ENCODE assay signal across 25 cellular contexts in genomic region chr13:72284791-72285190, GRCh38.
"Had no signal": no experiment of that assay in that cellular context is flagged by ENCODE, and none has a peak within 500 bp of the region (broad histone marks: within the 10 kb centered on the region; RNA-seq: fewer than 3 reads in every experiment).

No MANE protein-coding gene starts in this region.

- H3K27me3 ChIP-seq: adrenal gland, ascending aorta, breast epithelium, heart left ventricle, pancreas, right atrium auricular region, suprapubic skin, tibial artery had no signal

- H3K9me3 ChIP-seq: adrenal gland, ascending aorta, pancreas, prostate gland, right atrium auricular region, suprapubic skin, tibial artery had no signal

- H3K27ac ChIP-seq: adrenal gland, ascending aorta, breast epithelium, heart left ventricle, pancreas, prostate gland, right atrium auricular region, suprapubic skin, tibial artery had no signal

- DNase-seq: activated CD4-positive, alpha-beta T cell treated with anti-CD3 and anti-CD28 coated beads for 1 hour; activated CD8-positive, alpha-beta memory T cell treated with anti-CD3 and anti-CD28 coated beads for 24 hours; activated effector memory CD4-positive, alpha-beta T cell treated with Interleukin-2 at 50 U/mL for 16 hours; activated naive CD4-positive, alpha-beta T cell treated with Interleukin-2 at 50 U/mL for 16 hours; activated naive CD8-positive, alpha-beta T cell treated with anti-CD3 and anti-CD28 coated beads for 36 hours; adrenal gland; central memory CD4-positive, alpha-beta T cell; heart left ventricle; hypothalamus; immature natural killer cell; kidney; naive thymus-derived CD8-positive, alpha-beta T cell; nucleus accumbens; pancreas; stimulated activated CD4-positive, alpha-beta T cell treated with anti-CD3 and anti-CD28 coated beads, Interleukin-15, amount 100 ng/mL, for 24 hours; stimulated activated CD4-positive, alpha-beta T cell treated with anti-CD3 and anti-CD28 coated beads, Interleukin-2, amount 100 ng/mL, for 24 hours; stimulated activated naive CD4-positive, alpha-beta T cell; T-helper 17 cell; T1000; tibial artery had no signal

- H3K36me3 ChIP-seq: adrenal gland, ascending aorta, breast epithelium, heart left ventricle, pancreas, prostate gland, right atrium auricular region, suprapubic skin, tibial artery had no signal

- ATAC-seq: heart left ventricle; naive thymus-derived CD8-positive, alpha-beta T cell; pancreas; T-helper 17 cell had no signal

- H3K4me1 ChIP-seq: adrenal gland, ascending aorta, breast epithelium, heart left ventricle, pancreas, prostate gland, right atrium auricular region, suprapubic skin, tibial artery had no signal

- H3K4me3 ChIP-seq: adrenal gland, ascending aorta, breast epithelium, heart left ventricle, pancreas, prostate gland, right atrium auricular region, suprapubic skin, tibial artery had no signal
